In genomic region chr11:65524747-65525658, GRCh38 we compare ENCODE assay signal across 1 cellular context.
TF ChIP-seq lines count a peak whose summit lies in the region.

TSS of gene SCYL1 (plus strand) at chr11:65525083. CDS start at chr11:65525154, 71 bp downstream.

TF ChIP-seq in HepG2, 621 proteins besides CTCF, POLR2A, EP300 and RAD21 (continued from another document and continues in another):
- TF ChIP-seq ARID5B (CRISPR knock-in tag; IDR thresholded peaks at IDR 0.05) (peak; percentile 18; the same call in 1 of the 2 replicates), DMAP1 (CRISPR knock-in tag; IDR thresholded peaks at IDR 0.05) (peak; percentile 88), NCOA5 (CRISPR knock-in tag; IDR thresholded peaks at IDR 0.05) (no peak), MIER2 (CRISPR knock-in tag; IDR thresholded peaks at IDR 0.05) (no peak), ARNT2 (CRISPR knock-in tag; IDR thresholded peaks at IDR 0.05; ENCODE audit: low read depth) (peak; percentile 54; the same call in 1 of the 2 replicates), SALL2 (CRISPR knock-in tag; IDR thresholded peaks at IDR 0.05) (no peak), FIP1L1 (IDR thresholded peaks at IDR 0.05; ENCODE audit: borderline replicate concordance, insufficient read depth, low read depth, low read length) (no peak), AHR (CRISPR knock-in tag; IDR thresholded peaks at IDR 0.05) (0 out of 2 replicates have a peak, but pooled peaks have one; percentile 10), ZFY (CRISPR knock-in tag; IDR thresholded peaks at IDR 0.05) (peak; percentile 99), GPN1 (CRISPR knock-in tag; IDR thresholded peaks at IDR 0.05; ENCODE audit: borderline replicate concordance) (no peak), ZNF768 (CRISPR knock-in tag; IDR thresholded peaks at IDR 0.05) (peak; percentile 81; the same call in 1 of the 2 replicates), ZNF776 (CRISPR knock-in tag; IDR thresholded peaks at IDR 0.05) (0 out of 2 replicates have a peak, but pooled peaks have one; percentile 33), ZNF556 (CRISPR knock-in tag; IDR thresholded peaks at IDR 0.05; ENCODE audit: borderline replicate concordance) (0 out of 2 replicates have a peak, but pooled peaks have one; percentile 25), SRSF1 (optimal IDR thresholded peaks at IDR 0.05; ENCODE audit: low read depth, low read length) (no peak), NFE2L2 (IDR thresholded peaks at IDR 0.05; ENCODE audit: low read length) (no peak), GFI1 (CRISPR knock-in tag; IDR thresholded peaks at IDR 0.05; ENCODE audit: borderline replicate concordance) (peak; percentile 23; the same call in 1 of the 2 replicates), RARG (CRISPR knock-in tag; IDR thresholded peaks at IDR 0.05; ENCODE audit: low read depth) (no peak), PPARG (CRISPR knock-in tag; conservative IDR thresholded peaks at IDR 0.05) (0 out of 2 replicates have a peak, but pooled peaks have one; percentile 15), ZFP41 (CRISPR knock-in tag; IDR thresholded peaks at IDR 0.05; ENCODE audit: borderline replicate concordance) (no peak), KLF15 (CRISPR knock-in tag; IDR thresholded peaks at IDR 0.05; ENCODE audit: borderline replicate concordance) (no peak), GATA4 (IDR thresholded peaks at IDR 0.05; ENCODE audit: borderline replicate concordance, low read depth) (0 out of 2 replicates have a peak, but pooled peaks have one; percentile 41), JARID2 (CRISPR knock-in tag; IDR thresholded peaks at IDR 0.05; ENCODE audit: insufficient replicate concordance) (no peak), ZNF501 (CRISPR knock-in tag; IDR thresholded peaks at IDR 0.05) (peak; percentile 32; the same call in 1 of the 2 replicates), ZHX2 (IDR thresholded peaks at IDR 0.05; ENCODE audit: low read depth) (no peak), ZHX2 (CRISPR knock-in tag; IDR thresholded peaks at IDR 0.05; ENCODE audit: borderline replicate concordance) (peak; percentile 68; the same call in 1 of the 2 replicates), ZNF331 (CRISPR knock-in tag; IDR thresholded peaks at IDR 0.05) (0 out of 2 replicates have a peak, but pooled peaks have one; percentile 14), KLF6 (CRISPR knock-in tag; IDR thresholded peaks at IDR 0.05) (peak; percentile 59; the same call in 1 of the 2 replicates), GTF3A (CRISPR knock-in tag; conservative IDR thresholded peaks at IDR 0.05) (0 out of 2 replicates have a peak, but pooled peaks have one; percentile 66), AGO2 (optimal IDR thresholded peaks at IDR 0.05; ENCODE audit: low read depth, low read length) (peak; percentile 73), ZSCAN30 (CRISPR knock-in tag; IDR thresholded peaks at IDR 0.05) (no peak), SRY (CRISPR knock-in tag; IDR thresholded peaks at IDR 0.05) (peak; percentile 67; the same call in 1 of the 2 replicates), POGK (CRISPR knock-in tag; conservative IDR thresholded peaks at IDR 0.05) (peak; percentile 67; the same call in 1 of the 2 replicates), ZNF543 (CRISPR knock-in tag; IDR thresholded peaks at IDR 0.05) (peak; percentile 66; the same call in 1 of the 2 replicates), ZNF790 (CRISPR knock-in tag; IDR thresholded peaks at IDR 0.05; ENCODE audit: borderline replicate concordance) (peak; percentile 50; the same call in 1 of the 2 replicates), ZNF274 (CRISPR knock-in tag; IDR thresholded peaks at IDR 0.05) (0 out of 2 replicates have a peak, but pooled peaks have one; percentile 56), ZBTB38 (CRISPR knock-in tag; IDR thresholded peaks at IDR 0.05) (peak; percentile 65; the same call in 1 of the 2 replicates)
- TF ChIP-seq, protein P1, sequence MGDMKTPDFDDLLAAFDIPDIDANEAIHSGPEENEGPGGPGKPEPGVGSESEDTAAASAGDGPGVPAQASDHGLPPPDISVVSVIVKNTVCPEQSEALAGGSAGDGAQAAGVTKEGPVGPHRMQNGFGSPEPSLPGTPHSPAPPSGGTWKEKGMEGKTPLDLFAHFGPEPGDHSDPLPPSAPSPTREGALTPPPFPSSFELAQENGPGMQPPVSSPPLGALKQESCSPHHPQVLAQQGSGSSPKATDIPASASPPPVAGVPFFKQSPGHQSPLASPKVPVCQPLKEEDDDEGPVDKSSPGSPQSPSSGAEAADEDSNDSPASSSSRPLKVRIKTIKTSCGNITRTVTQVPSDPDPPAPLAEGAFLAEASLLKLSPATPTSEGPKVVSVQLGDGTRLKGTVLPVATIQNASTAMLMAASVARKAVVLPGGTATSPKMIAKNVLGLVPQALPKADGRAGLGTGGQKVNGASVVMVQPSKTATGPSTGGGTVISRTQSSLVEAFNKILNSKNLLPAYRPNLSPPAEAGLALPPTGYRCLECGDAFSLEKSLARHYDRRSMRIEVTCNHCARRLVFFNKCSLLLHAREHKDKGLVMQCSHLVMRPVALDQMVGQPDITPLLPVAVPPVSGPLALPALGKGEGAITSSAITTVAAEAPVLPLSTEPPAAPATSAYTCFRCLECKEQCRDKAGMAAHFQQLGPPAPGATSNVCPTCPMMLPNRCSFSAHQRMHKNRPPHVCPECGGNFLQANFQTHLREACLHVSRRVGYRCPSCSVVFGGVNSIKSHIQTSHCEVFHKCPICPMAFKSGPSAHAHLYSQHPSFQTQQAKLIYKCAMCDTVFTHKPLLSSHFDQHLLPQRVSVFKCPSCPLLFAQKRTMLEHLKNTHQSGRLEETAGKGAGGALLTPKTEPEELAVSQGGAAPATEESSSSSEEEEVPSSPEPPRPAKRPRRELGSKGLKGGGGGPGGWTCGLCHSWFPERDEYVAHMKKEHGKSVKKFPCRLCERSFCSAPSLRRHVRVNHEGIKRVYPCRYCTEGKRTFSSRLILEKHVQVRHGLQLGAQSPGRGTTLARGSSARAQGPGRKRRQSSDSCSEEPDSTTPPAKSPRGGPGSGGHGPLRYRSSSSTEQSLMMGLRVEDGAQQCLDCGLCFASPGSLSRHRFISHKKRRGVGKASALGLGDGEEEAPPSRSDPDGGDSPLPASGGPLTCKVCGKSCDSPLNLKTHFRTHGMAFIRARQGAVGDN (CRISPR knock-in tag; IDR thresholded peaks at IDR 0.05) = peak; percentile 82
- TF ChIP-seq, protein P2, sequence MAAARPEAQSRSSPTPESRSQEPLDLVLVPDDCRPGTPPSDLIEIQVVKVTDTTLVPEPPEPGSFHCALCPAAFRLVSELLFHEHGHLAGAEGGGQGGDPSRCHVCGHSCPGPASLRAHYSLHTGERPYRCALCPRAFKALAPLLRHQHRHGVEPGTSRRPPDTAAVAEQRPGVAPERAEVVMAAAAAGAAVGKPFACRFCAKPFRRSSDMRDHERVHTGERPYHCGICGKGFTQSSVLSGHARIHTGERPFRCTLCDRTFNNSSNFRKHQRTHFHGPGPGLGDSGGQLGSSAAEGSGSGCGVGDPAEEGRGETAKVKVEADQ (CRISPR knock-in tag; IDR thresholded peaks at IDR 0.05; ENCODE audit: borderline replicate concordance) = peak; percentile 74
- TF ChIP-seq, protein P3, sequence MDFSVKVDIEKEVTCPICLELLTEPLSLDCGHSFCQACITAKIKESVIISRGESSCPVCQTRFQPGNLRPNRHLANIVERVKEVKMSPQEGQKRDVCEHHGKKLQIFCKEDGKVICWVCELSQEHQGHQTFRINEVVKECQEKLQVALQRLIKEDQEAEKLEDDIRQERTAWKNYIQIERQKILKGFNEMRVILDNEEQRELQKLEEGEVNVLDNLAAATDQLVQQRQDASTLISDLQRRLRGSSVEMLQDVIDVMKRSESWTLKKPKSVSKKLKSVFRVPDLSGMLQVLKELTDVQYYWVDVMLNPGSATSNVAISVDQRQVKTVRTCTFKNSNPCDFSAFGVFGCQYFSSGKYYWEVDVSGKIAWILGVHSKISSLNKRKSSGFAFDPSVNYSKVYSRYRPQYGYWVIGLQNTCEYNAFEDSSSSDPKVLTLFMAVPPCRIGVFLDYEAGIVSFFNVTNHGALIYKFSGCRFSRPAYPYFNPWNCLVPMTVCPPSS (IDR thresholded peaks at IDR 0.05) = no peak
- TF ChIP-seq, protein P4, sequence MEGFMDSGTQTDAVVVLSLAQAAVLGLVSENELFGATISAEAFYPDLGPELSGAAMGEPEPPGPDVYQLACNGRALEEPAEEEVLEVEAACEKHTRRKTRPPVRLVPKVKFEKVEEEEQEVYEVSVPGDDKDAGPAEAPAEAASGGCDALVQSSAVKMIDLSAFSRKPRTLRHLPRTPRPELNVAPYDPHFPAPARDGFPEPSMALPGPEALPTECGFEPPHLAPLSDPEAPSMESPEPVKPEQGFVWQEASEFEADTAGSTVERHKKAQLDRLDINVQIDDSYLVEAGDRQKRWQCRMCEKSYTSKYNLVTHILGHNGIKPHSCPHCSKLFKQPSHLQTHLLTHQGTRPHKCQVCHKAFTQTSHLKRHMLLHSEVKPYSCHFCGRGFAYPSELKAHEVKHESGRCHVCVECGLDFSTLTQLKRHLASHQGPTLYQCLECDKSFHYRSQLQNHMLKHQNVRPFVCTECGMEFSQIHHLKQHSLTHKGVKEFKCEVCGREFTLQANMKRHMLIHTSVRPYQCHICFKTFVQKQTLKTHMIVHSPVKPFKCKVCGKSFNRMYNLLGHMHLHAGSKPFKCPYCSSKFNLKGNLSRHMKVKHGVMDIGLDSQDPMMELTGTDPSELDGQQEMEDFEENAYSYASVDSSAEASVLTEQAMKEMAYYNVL (CRISPR knock-in tag; IDR thresholded peaks at IDR 0.05; ENCODE audit: borderline replicate concordance) = peak; percentile 26; the same call in 1 of the 2 replicates
